ENCODE assay signal across 8 cellular contexts in genomic region chr11:45182902-45183301, GRCh38. TPM values are rescaled to one million over a fixed set of nuclear protein-coding genes. Genes with fewer than 3 reads are reported as not detected.
DNase-seq lines count a peak whose midpoint lies in the region; ATAC-seq and TF ChIP-seq lines count a peak whose summit lies in the region.

No MANE protein-coding gene starts in this region.

- H3K27me3 ChIP-seq in foreskin keratinocyte (no peaks in the 10 kb centered on the region), thyroid gland (no peaks in the 10 kb centered on the region)

- H3K36me3 ChIP-seq in thyroid gland, result no peaks in the 10 kb centered on the region

- intact Hi-C loops in activated CD4-positive, alpha-beta T cell treated with anti-CD3 and anti-CD28 coated beads, Interleukin-2, amount 10 ng/mL, durations not matched to agents 24 days and 14 days (cut with micrococcal nuclease), result no loop called here
- intact Hi-C loops in thyroid gland (cut with DNase I), result loop anchor here (5.0 kb wide), 1 partner anchor 36 kb away; the partner anchor contains the start of gene PRDM11

- TF ChIP-seq CTCF in foreskin keratinocyte (conservative IDR thresholded peaks at IDR 0.05) (peak; percentile 61), thyroid gland (IDR thresholded peaks at IDR 0.05) (peak; percentile 20 to 56 (median 44))

- no peak for TF ChIP-seq POLR2A in thyroid gland (IDR thresholded peaks at IDR 0.05)

- H3K27me3 Mint-ChIP-seq in activated CD4-positive, alpha-beta T cell treated with anti-CD3 and anti-CD28 coated beads, Interleukin-2, amount 10 ng/mL, durations not matched to agents 7 days and 5 days, result peaks cover 29% of the 10 kb centered on the region
- peaks cover 30% of the 10 kb centered on the region for H3K27me3 Mint-ChIP-seq in activated CD4-positive, alpha-beta T cell treated with anti-CD3 and anti-CD28 coated beads, Interleukin-2, amount 10 ng/mL, durations not matched to agents 24 days and 14 days

- H3K9me3 Mint-ChIP-seq in activated CD4-positive, alpha-beta T cell treated with anti-CD3 and anti-CD28 coated beads, Interleukin-2, amount 10 ng/mL, durations not matched to agents 7 days and 5 days, result no peaks in the 10 kb centered on the region
- no peaks in the 10 kb centered on the region for H3K9me3 Mint-ChIP-seq in activated CD4-positive, alpha-beta T cell treated with anti-CD3 and anti-CD28 coated beads, Interleukin-2, amount 10 ng/mL, durations not matched to agents 24 days and 14 days

- CTCF ChIA-PET in activated CD4-positive, alpha-beta T cell treated with anti-CD3 and anti-CD28 coated beads, Interleukin-2, amount 10 ng/mL, durations not matched to agents 7 days and 5 days (lab: Charles Lee), result no interaction called here

- H3K4me1 Mint-ChIP-seq in activated CD4-positive, alpha-beta T cell treated with anti-CD3 and anti-CD28 coated beads, Interleukin-2, amount 10 ng/mL, durations not matched to agents 7 days and 5 days, result peaks cover 3% of the 10 kb centered on the region
- peaks cover 2% of the 10 kb centered on the region for H3K4me1 Mint-ChIP-seq in activated CD4-positive, alpha-beta T cell treated with anti-CD3 and anti-CD28 coated beads, Interleukin-2, amount 10 ng/mL, durations not matched to agents 24 days and 14 days

- no peak for ATAC-seq in foreskin keratinocyte
- no peak for ATAC-seq in HG03354 (IDR thresholded peaks at IDR 0.05; ENCODE audit: poor library complexity, severe bottlenecking, unreplicated experiment)
- ATAC-seq in HG03135 (IDR thresholded peaks at IDR 0.05; ENCODE audit: unreplicated experiment), result no peak

- H3K27ac Mint-ChIP-seq in activated CD4-positive, alpha-beta T cell treated with anti-CD3 and anti-CD28 coated beads, Interleukin-2, amount 10 ng/mL, durations not matched to agents 7 days and 5 days, result no peak overlapping the region
- no peak overlapping the region for H3K27ac Mint-ChIP-seq in activated CD4-positive, alpha-beta T cell treated with anti-CD3 and anti-CD28 coated beads, Interleukin-2, amount 10 ng/mL, durations not matched to agents 24 days and 14 days

- H3K4me1 ChIP-seq in foreskin keratinocyte (peaks cover 6% of the 10 kb centered on the region), thyroid gland (peaks cover 22 to 37% of the 10 kb centered on the region in 2 donors)

- no peaks in the 10 kb centered on the region for H3K36me3 Mint-ChIP-seq in activated CD4-positive, alpha-beta T cell treated with anti-CD3 and anti-CD28 coated beads, Interleukin-2, amount 10 ng/mL, durations not matched to agents 7 days and 5 days (ENCODE audit: low read depth)
- H3K36me3 Mint-ChIP-seq in activated CD4-positive, alpha-beta T cell treated with anti-CD3 and anti-CD28 coated beads, Interleukin-2, amount 10 ng/mL, durations not matched to agents 24 days and 14 days (ENCODE audit: low read depth), result no peaks in the 10 kb centered on the region

- DNase-seq in activated CD4-positive, alpha-beta T cell treated with anti-CD3 and anti-CD28 coated beads, Interleukin-2, amount 10 ng/mL, durations not matched to agents 7 days and 5 days, result peak; percentile 11
- no peak for DNase-seq in activated CD4-positive, alpha-beta T cell treated with anti-CD3 and anti-CD28 coated beads, Interleukin-2, amount 10 ng/mL, durations not matched to agents 24 days and 14 days
- DNase-seq in OCI-M1 (lab: John Stamatoyannopoulos, UW), result peak; percentile 33
- DNase-seq in foreskin keratinocyte, result no peak
- peak; percentile 52 to 58 for DNase-seq in thyroid gland
- no peak for DNase-seq in NCI-H524 treated with DMSO at 0.1 percent for 48 hours (lab: John Stamatoyannopoulos, UW)

- H3K27ac ChIP-seq in foreskin keratinocyte, result no peak overlapping the region
- H3K27ac ChIP-seq in thyroid gland, result peak overlapping the region in 2 of 3 donors; percentile 19 to 95

- WGBS in thyroid gland, 2 donors, result 86 to 89% methylated on average over 14 of the region's 14 CpGs

- H3K4me3 Mint-ChIP-seq in activated CD4-positive, alpha-beta T cell treated with anti-CD3 and anti-CD28 coated beads, Interleukin-2, amount 10 ng/mL, durations not matched to agents 7 days and 5 days, result no peak overlapping the region
- no peak overlapping the region for H3K4me3 Mint-ChIP-seq in activated CD4-positive, alpha-beta T cell treated with anti-CD3 and anti-CD28 coated beads, Interleukin-2, amount 10 ng/mL, durations not matched to agents 24 days and 14 days

- no peak overlapping the region for H3K4me3 ChIP-seq in thyroid gland (replicated peaks in 1 of 3)

- H3K9me3 ChIP-seq in thyroid gland, result no peaks in the 10 kb centered on the region

- POLR2A ChIA-PET in activated CD4-positive, alpha-beta T cell treated with anti-CD3 and anti-CD28 coated beads, Interleukin-2, amount 10 ng/mL, durations not matched to agents 7 days and 5 days (lab: Charles Lee), result no interaction called here

RNA-seq across cellular contexts. Expression of gene PRDM11, which starts 36.5 kb away (rescaled TPM):
- total RNA-seq in activated CD4-positive, alpha-beta T cell treated with anti-CD3 and anti-CD28 coated beads, Interleukin-2, amount 10 ng/mL, durations not matched to agents 7 days and 5 days, result 1 to 10 TPM; 1.6 to 1.7 TPM
- total RNA-seq in activated CD4-positive, alpha-beta T cell treated with anti-CD3 and anti-CD28 coated beads, Interleukin-2, amount 10 ng/mL, durations not matched to agents 24 days and 14 days, result 1.4 and 1.9 TPM in 2 replicates
- 5.7 and 6.2 TPM in 2 replicates for total RNA-seq in foreskin keratinocyte
- 2.6 and 3.3 TPM in 2 replicates for polyA plus RNA-seq in foreskin keratinocyte
- 10 to 100 TPM in 3 of 4 donors, 1 to 10 TPM in 1; 8.6 to 53.3 (median 31.0) TPM for total RNA-seq in thyroid gland

Comparison
In these comparisons a context has a peak if more than half of its experiments do, and no peak if none do; other contexts are left out.
1. DNase-seq: peak in activated CD4-positive, alpha-beta T cell treated with anti-CD3 and anti-CD28 coated beads, Interleukin-2, amount 10 ng/mL, durations not matched to agents 7 days and 5 days (single experiment), OCI-M1 (single experiment) and thyroid gland (2 of 2); none in activated CD4-positive, alpha-beta T cell treated with anti-CD3 and anti-CD28 coated beads, Interleukin-2, amount 10 ng/mL, durations not matched to agents 24 days and 14 days (single experiment), foreskin keratinocyte (0 of 2) and NCI-H524 treated with DMSO at 0.1 percent for 48 hours (single experiment).